25 cellular contexts compared by ENCODE assay signal in genomic region chr12:111377440-111377839, GRCh38.
"Had no signal": no experiment of that assay in that cellular context is flagged by ENCODE, and none has a peak within 500 bp of the region (broad histone marks: within the 10 kb centered on the region; RNA-seq: fewer than 3 reads in every experiment).

No MANE protein-coding gene starts in this region.

- H3K36me3 ChIP-seq: colonic mucosa, esophagus squamous epithelium, gastrocnemius medialis, heart right ventricle, left lung, lower lobe of right lung had no signal

- H3K27ac ChIP-seq: colonic mucosa, epithelial cell of prostate, esophagus squamous epithelium, gastrocnemius medialis, heart right ventricle, left lung, lower lobe of right lung had no signal

- DNase-seq: colonic mucosa; cortex of kidney; effector CD8-positive, alpha-beta T cell; effector memory CD8-positive, alpha-beta T cell; endodermal cell; erythroblast; esophagus squamous epithelium; foreskin fibroblast; foreskin melanocyte; gastrocnemius medialis; glutamatergic neuron; head of caudate nucleus; heart right ventricle; hippocampal formation; left cardiac atrium; left ventricle myocardium superior; lower lobe of right lung; mesenchymal stem cell; mucosa of descending colon had no signal

- H3K27me3 ChIP-seq: colonic mucosa, gastrocnemius medialis, heart right ventricle, left lung had no signal

- ATAC-seq: effector memory CD8-positive, alpha-beta T cell; esophagus mucosa; gastrocnemius medialis; heart right ventricle; left cardiac atrium; left lung; left ventricle myocardium superior; lower lobe of right lung; mucosa of descending colon had no signal

- H3K4me1 ChIP-seq: colonic mucosa, esophagus squamous epithelium, gastrocnemius medialis, heart right ventricle, left lung, lower lobe of right lung had no signal

- H3K9me3 ChIP-seq: colonic mucosa, gastrocnemius medialis, lower lobe of right lung, mucosa of descending colon had no signal

- H3K4me3 ChIP-seq: colonic mucosa, esophagus squamous epithelium, gastrocnemius medialis, heart right ventricle, left lung, lower lobe of right lung, mucosa of descending colon had no signal

- FAIRE-seq: endometrium, islet of Langerhans, keratinocyte had no signal
